ENCODE assay signal across 1 cellular context in the genomic region with DNA sequence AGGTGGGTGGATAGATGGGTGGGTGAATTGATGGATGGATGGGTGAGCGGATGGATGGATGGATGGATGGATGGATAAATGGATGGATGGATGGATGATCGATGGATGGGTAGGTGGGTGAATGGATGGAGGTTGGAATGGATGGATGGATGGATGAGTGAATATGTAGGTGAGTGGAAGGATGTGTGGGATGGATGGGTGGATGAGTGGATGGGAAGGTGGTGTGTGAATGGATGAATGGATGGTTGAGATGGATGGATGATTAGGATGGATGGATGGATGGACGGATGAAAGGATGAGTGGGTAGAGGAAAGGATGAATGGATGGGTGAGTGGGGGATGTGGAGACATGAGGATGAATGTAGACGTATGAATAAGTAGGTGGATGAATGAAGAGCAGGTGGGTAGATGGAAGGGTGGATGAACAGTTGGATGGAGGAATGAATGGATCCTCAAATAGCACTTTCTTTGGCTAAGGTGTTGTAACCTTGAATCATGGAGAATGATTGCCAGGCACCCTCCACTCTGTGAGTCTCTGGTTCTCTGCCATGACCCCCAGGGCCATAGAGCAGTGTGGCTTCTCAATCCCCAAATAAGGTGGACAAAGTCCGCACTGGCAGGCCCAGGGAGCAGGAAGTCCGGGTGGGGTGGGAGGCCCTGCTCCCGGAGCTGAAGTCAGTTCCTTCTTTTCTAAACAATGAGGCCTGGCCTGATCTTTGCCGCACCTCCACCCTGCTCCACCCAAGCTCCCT.
TF ChIP-seq lines count a peak whose summit lies in the region.

No MANE protein-coding gene starts in this region.

TF ChIP-seq in HepG2, 621 proteins besides CTCF, POLR2A, EP300 and RAD21 (continued from another document and continues in another):
- no peak for TF ChIP-seq ZBTB2 (CRISPR knock-in tag; IDR thresholded peaks at IDR 0.05; ENCODE audit: low read depth)
- TF ChIP-seq ZNF3 (CRISPR knock-in tag; IDR thresholded peaks at IDR 0.05), result no peak
- TF ChIP-seq, protein P1, sequence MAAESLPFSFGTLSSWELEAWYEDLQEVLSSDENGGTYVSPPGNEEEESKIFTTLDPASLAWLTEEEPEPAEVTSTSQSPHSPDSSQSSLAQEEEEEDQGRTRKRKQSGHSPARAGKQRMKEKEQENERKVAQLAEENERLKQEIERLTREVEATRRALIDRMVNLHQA (CRISPR knock-in tag; IDR thresholded peaks at IDR 0.05), result no peak
- TF ChIP-seq AFF4 (CRISPR knock-in tag; IDR thresholded peaks at IDR 0.05), result no peak
- TF ChIP-seq ETV5 (CRISPR knock-in tag; IDR thresholded peaks at IDR 0.05; ENCODE audit: borderline replicate concordance), result peak; percentile 88
- TF ChIP-seq ZBTB42 (CRISPR knock-in tag; IDR thresholded peaks at IDR 0.05), result no peak
- TF ChIP-seq KAT2B (IDR thresholded peaks at IDR 0.05; ENCODE audit: borderline replicate concordance, low read depth, low read length), result no peak
- no peak for TF ChIP-seq GTF3A (CRISPR knock-in tag; conservative IDR thresholded peaks at IDR 0.05)
- no peak for TF ChIP-seq ZNF598 (CRISPR knock-in tag; IDR thresholded peaks at IDR 0.05; ENCODE audit: borderline replicate concordance)
- no peak for TF ChIP-seq CHD4 (IDR thresholded peaks at IDR 0.05; ENCODE audit: borderline replicate concordance, low read length)
- TF ChIP-seq ZNF10 (CRISPR knock-in tag; IDR thresholded peaks at IDR 0.05; ENCODE audit: borderline replicate concordance, low read depth), result no peak
- no peak for TF ChIP-seq CBX2 (IDR thresholded peaks at IDR 0.05; ENCODE audit: low read depth, low read length)
- no peak for TF ChIP-seq CBX2 (CRISPR knock-in tag; IDR thresholded peaks at IDR 0.05; ENCODE audit: low read depth)
- TF ChIP-seq, protein P2, sequence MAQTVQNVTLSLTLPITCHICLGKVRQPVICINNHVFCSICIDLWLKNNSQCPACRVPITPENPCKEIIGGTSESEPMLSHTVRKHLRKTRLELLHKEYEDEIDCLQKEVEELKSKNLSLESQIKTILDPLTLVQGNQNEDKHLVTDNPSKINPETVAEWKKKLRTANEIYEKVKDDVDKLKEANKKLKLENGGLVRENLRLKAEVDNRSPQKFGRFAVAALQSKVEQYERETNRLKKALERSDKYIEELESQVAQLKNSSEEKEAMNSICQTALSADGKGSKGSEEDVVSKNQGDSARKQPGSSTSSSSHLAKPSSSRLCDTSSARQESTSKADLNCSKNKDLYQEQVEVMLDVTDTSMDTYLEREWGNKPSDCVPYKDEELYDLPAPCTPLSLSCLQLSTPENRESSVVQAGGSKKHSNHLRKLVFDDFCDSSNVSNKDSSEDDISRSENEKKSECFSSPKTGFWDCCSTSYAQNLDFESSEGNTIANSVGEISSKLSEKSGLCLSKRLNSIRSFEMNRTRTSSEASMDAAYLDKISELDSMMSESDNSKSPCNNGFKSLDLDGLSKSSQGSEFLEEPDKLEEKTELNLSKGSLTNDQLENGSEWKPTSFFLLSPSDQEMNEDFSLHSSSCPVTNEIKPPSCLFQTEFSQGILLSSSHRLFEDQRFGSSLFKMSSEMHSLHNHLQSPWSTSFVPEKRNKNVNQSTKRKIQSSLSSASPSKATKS (CRISPR knock-in tag; IDR thresholded peaks at IDR 0.05), result no peak
- TF ChIP-seq, protein P3, sequence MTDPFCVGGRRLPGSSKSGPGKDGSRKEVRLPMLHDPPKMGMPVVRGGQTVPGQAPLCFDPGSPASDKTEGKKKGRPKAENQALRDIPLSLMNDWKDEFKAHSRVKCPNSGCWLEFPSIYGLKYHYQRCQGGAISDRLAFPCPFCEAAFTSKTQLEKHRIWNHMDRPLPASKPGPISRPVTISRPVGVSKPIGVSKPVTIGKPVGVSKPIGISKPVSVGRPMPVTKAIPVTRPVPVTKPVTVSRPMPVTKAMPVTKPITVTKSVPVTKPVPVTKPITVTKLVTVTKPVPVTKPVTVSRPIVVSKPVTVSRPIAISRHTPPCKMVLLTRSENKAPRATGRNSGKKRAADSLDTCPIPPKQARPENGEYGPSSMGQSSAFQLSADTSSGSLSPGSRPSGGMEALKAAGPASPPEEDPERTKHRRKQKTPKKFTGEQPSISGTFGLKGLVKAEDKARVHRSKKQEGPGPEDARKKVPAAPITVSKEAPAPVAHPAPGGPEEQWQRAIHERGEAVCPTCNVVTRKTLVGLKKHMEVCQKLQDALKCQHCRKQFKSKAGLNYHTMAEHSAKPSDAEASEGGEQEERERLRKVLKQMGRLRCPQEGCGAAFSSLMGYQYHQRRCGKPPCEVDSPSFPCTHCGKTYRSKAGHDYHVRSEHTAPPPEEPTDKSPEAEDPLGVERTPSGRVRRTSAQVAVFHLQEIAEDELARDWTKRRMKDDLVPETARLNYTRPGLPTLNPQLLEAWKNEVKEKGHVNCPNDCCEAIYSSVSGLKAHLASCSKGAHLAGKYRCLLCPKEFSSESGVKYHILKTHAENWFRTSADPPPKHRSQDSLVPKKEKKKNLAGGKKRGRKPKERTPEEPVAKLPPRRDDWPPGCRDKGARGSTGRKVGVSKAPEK (CRISPR knock-in tag; IDR thresholded peaks at IDR 0.05; ENCODE audit: borderline replicate concordance), result no peak
- no peak for TF ChIP-seq CENPT (CRISPR knock-in tag; IDR thresholded peaks at IDR 0.05; ENCODE audit: low read depth)
- no peak for TF ChIP-seq ZNF20 (CRISPR knock-in tag; IDR thresholded peaks at IDR 0.05)
- TF ChIP-seq ZNF761 (CRISPR knock-in tag; conservative IDR thresholded peaks at IDR 0.05), result no peak
- no peak for TF ChIP-seq MAF1 (CRISPR knock-in tag; IDR thresholded peaks at IDR 0.05; ENCODE audit: borderline replicate concordance)
- TF ChIP-seq, protein P4, sequence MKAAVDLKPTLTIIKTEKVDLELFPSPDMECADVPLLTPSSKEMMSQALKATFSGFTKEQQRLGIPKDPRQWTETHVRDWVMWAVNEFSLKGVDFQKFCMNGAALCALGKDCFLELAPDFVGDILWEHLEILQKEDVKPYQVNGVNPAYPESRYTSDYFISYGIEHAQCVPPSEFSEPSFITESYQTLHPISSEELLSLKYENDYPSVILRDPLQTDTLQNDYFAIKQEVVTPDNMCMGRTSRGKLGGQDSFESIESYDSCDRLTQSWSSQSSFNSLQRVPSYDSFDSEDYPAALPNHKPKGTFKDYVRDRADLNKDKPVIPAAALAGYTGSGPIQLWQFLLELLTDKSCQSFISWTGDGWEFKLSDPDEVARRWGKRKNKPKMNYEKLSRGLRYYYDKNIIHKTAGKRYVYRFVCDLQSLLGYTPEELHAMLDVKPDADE (CRISPR knock-in tag; IDR thresholded peaks at IDR 0.05), result no peak
- TF ChIP-seq ZNF275 (CRISPR knock-in tag; IDR thresholded peaks at IDR 0.05; ENCODE audit: borderline replicate concordance), result no peak
- no peak for TF ChIP-seq ZNF484 (CRISPR knock-in tag; IDR thresholded peaks at IDR 0.05; ENCODE audit: borderline replicate concordance, low read depth)
- no peak for TF ChIP-seq POLR2AphosphoS5 (IDR thresholded peaks at IDR 0.05; ENCODE audit: low read depth, low read length)
- no peak for TF ChIP-seq XBP1 (CRISPR knock-in tag; IDR thresholded peaks at IDR 0.05)
- no peak for TF ChIP-seq NFATC3 (CRISPR knock-in tag; IDR thresholded peaks at IDR 0.05)
- TF ChIP-seq, protein P5, sequence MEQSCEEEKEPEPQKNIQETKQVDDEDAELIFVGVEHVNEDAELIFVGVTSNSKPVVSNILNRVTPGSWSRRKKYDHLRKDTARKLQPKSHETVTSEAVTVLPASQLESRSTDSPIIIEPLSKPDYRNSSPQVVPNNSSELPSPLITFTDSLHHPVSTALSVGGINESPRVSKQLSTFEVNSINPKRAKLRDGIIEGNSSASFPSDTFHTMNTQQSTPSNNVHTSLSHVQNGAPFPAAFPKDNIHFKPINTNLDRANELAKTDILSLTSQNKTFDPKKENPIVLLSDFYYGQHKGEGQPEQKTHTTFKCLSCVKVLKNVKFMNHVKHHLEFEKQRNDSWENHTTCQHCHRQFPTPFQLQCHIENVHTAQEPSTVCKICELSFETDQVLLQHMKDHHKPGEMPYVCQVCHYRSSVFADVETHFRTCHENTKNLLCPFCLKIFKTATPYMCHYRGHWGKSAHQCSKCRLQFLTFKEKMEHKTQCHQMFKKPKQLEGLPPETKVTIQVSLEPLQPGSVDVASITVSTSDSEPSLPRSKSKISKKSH (CRISPR knock-in tag; IDR thresholded peaks at IDR 0.05; ENCODE audit: borderline replicate concordance), result no peak
- TF ChIP-seq, protein P6, sequence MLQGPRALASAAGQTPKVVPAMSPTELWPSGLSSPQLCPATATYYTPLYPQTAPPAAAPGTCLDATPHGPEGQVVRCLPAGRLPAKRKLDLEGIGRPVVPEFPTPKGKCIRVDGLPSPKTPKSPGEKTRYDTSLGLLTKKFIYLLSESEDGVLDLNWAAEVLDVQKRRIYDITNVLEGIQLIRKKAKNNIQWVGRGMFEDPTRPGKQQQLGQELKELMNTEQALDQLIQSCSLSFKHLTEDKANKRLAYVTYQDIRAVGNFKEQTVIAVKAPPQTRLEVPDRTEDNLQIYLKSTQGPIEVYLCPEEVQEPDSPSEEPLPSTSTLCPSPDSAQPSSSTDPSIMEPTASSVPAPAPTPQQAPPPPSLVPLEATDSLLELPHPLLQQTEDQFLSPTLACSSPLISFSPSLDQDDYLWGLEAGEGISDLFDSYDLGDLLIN (CRISPR knock-in tag; IDR thresholded peaks at IDR 0.05; ENCODE audit: borderline replicate concordance), result no peak
- no peak for TF ChIP-seq PCBP2 (optimal IDR thresholded peaks at IDR 0.05; ENCODE audit: low read depth, low read length, poor library complexity, severe bottlenecking)
- no peak for TF ChIP-seq RFXANK (CRISPR knock-in tag; IDR thresholded peaks at IDR 0.05)
- TF ChIP-seq CAMTA2 (CRISPR knock-in tag; IDR thresholded peaks at IDR 0.05; ENCODE audit: borderline replicate concordance), result no peak
- TF ChIP-seq TOPORS (CRISPR knock-in tag; IDR thresholded peaks at IDR 0.05), result no peak
- TF ChIP-seq RFXAP (CRISPR knock-in tag; IDR thresholded peaks at IDR 0.05; ENCODE audit: borderline replicate concordance), result no peak
- peak; percentile 48; the same call in 1 of the 2 replicates for TF ChIP-seq MAZ (IDR thresholded peaks at IDR 0.05; ENCODE audit: borderline replicate concordance, low read depth, low read length)
- TF ChIP-seq MAZ (CRISPR knock-in tag; IDR thresholded peaks at IDR 0.05; ENCODE audit: low read depth), result peak; percentile 56; the same call in 1 of the 2 replicates
- TF ChIP-seq, protein P7, sequence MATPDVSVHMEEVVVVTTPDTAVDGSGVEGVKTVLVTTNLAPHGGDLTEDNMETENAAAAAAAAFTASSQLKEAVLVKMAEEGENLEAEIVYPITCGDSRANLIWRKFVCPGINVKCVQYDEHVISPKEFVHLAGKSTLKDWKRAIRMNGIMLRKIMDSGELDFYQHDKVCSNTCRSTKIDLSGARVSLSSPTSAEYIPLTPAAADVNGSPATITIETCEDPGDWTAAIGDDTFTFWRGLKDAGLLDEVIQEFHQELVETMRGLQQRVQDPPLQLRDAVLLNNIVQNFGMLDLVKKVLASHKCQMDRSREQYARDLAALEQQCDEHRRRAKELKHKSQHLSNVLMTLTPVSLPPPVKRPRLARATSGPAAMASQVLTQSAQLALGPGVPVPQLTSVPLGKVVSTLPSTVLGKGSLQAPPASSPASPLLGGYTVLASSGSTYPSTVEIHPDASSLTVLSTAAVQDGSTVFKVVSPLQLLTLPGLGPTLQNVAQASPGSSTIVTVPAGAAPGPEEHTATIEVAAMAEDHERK (CRISPR knock-in tag; IDR thresholded peaks at IDR 0.05; ENCODE audit: low read depth), result no peak
- TF ChIP-seq GATAD2A (CRISPR knock-in tag; IDR thresholded peaks at IDR 0.05), result peak; percentile 41; the same call in 1 of the 2 replicates
- no peak for TF ChIP-seq SMYD3 (CRISPR knock-in tag; IDR thresholded peaks at IDR 0.05)
- TF ChIP-seq ZNF543 (CRISPR knock-in tag; IDR thresholded peaks at IDR 0.05), result no peak
- TF ChIP-seq, protein P8, sequence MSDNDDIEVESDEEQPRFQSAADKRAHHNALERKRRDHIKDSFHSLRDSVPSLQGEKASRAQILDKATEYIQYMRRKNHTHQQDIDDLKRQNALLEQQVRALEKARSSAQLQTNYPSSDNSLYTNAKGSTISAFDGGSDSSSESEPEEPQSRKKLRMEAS (IDR thresholded peaks at IDR 0.05), result peak; percentile 30; the same call in 1 of the 2 replicates
